In genomic region chr11:65545853-65546216, GRCh38 we compare ENCODE assay signal across 9 cellular contexts. TPM values are rescaled to one million over a fixed set of nuclear protein-coding genes. Genes with fewer than 3 reads are reported as not detected.
A peak's percentile ranks its signal among the peaks of the same experiment; 100 is the strongest.
DNase-seq lines count a peak whose midpoint lies in the region; ATAC-seq and TF ChIP-seq lines count a peak whose summit lies in the region.
"Had no signal": no experiment of that assay in that cellular context is flagged by ENCODE, and none has a peak within 500 bp of the region (broad histone marks: within the 10 kb centered on the region; RNA-seq: fewer than 3 reads in every experiment).

No MANE protein-coding gene starts in this region.

- peaks cover 59% of the 10 kb centered on the region for H3K27me3 Mint-ChIP-seq in progenitor cell of endocrine pancreas

- H3K9me2 ChIP-seq in OCI-LY7 (ENCODE audit: insufficient read depth, low read length), result no peaks in the 10 kb centered on the region

- POLR2A ChIA-PET in OCI-LY7 (lab: Charles Lee), result interaction anchor here (1.0 kb wide), 1 partner anchor 14 kb away, joined by 4 read pairs; no protein-coding TSS in a partner anchor

- 43 to 48% methylated on average over 4 of the region's 4 CpGs for WGBS in esophagus, 2 donors

- H3K4me1 Mint-ChIP-seq in progenitor cell of endocrine pancreas (ENCODE audit: low read depth), result peaks cover 11% of the 10 kb centered on the region

- peak overlapping the region; percentile 84 for H3K27ac ChIP-seq in OCI-LY7 (ENCODE audit: low read depth, low read length, poor library complexity, severe bottlenecking)
- H3K27ac ChIP-seq in esophagus (ENCODE audit: low read depth in 2 of 2, low read length in 1 of 2), result peak overlapping the region; percentile 35 to 83

- DNase-seq in GM12864 (ENCODE audit: low read depth) (no peak), OCI-LY7 (ENCODE audit: low spot score) (no peak), progenitor cell of endocrine pancreas (ENCODE audit: low spot score, unreplicated experiment) (no peak)
- DNase-seq in effector CD8-positive, alpha-beta T cell (lab: John Stamatoyannopoulos, UW), result no peak
- DNase-seq: cortex of kidney had no signal

- intact Hi-C loops in OCI-LY7 (cut with micrococcal nuclease; ENCODE audit: unreplicated experiment), result loop anchor here (1.0 kb wide), 1 partner anchor 26 kb away; the partner anchor contains the start of gene FAM89B

- TF ChIP-seq CTCF in GM12864 (IDR thresholded peaks at IDR 0.05; ENCODE audit: low read depth, low read length, missing control alignments), result no peak
- no peak for TF ChIP-seq CTCF in OCI-LY7 (conservative IDR thresholded peaks at IDR 0.05; ENCODE audit: low read length)
- no peak for TF ChIP-seq CTCF in progenitor cell of endocrine pancreas (IDR thresholded peaks at IDR 0.05; ENCODE audit: unreplicated experiment)

- no peaks in the 10 kb centered on the region for H3K9me3 ChIP-seq in OCI-LY7 (ENCODE audit: low read length)
- H3K9me3 ChIP-seq in esophagus (ENCODE audit: control insufficient read depth in 2 of 2, insufficient read depth in 1 of 2, low read depth in 1 of 2, low read length in 1 of 2), result no peaks in the 10 kb centered on the region
- H3K9me3 ChIP-seq: thoracic aorta had no signal

- BruUV-seq in OCI-LY7 (replicated peaks; lab: Mats Ljungman, UMichigan), result no TSS peak

- H3K4me1 ChIP-seq in OCI-LY7 (ENCODE audit: insufficient read depth, low read length, poor library complexity, severe bottlenecking), result peaks cover 48% of the 10 kb centered on the region
- peaks cover 0 to 25% of the 10 kb centered on the region in 2 donors for H3K4me1 ChIP-seq in esophagus (ENCODE audit: control insufficient read depth in 2 of 2, insufficient read depth in 2 of 2, low read length in 1 of 2)

- H3K36me3 Mint-ChIP-seq in progenitor cell of endocrine pancreas (ENCODE audit: insufficient read depth), result peaks cover 17% of the 10 kb centered on the region

- ATAC-seq in GM21723 (IDR thresholded peaks at IDR 0.05; ENCODE audit: unreplicated experiment) (no peak), GM21576 (IDR thresholded peaks at IDR 0.05; ENCODE audit: unreplicated experiment) (no peak)

- H4K20me1 ChIP-seq in OCI-LY7 (ENCODE audit: insufficient read depth, low read length), result no peaks in the 10 kb centered on the region

- H3K4me3 Mint-ChIP-seq in progenitor cell of endocrine pancreas (ENCODE audit: low read depth), result peak overlapping the region; percentile 58

- H3K4me2 ChIP-seq in OCI-LY7 (ENCODE audit: low read length), result peak overlapping the region; percentile 82

- H3K36me3 ChIP-seq in OCI-LY7 (ENCODE audit: insufficient read depth, low read length), result no peaks in the 10 kb centered on the region
- H3K36me3 ChIP-seq in esophagus (ENCODE audit: control insufficient read depth in 2 of 2, insufficient read depth in 2 of 2, low read length in 1 of 2), result peaks cover 0 to 4% of the 10 kb centered on the region in 2 donors

- CTCF ChIA-PET in OCI-LY7 (lab: Charles Lee; ENCODE audit: unreplicated experiment), result interaction anchor here (1.4 kb wide), 1 partner anchor 21 kb away, joined by 5 read pairs; the partner anchor contains the start of gene SCYL1

- no peaks in the 10 kb centered on the region for H3K27me3 ChIP-seq in esophagus (ENCODE audit: control insufficient read depth in 1 of 2, insufficient read depth in 2 of 2, low read length in 2 of 2)

- peak overlapping the region; percentile 20; the same call in 1 of the 2 replicates for H2AFZ ChIP-seq in OCI-LY7 (ENCODE audit: low read length)

- H3K4me3 ChIP-seq in GM12864 (ENCODE audit: low read depth, low read length) (peak overlapping the region; percentile 48; the same call in 1 of the 2 replicates), OCI-LY7 (ENCODE audit: low read depth, low read length, poor library complexity, severe bottlenecking) (peak overlapping the region; percentile 65), esophagus (ENCODE audit: low read depth in 1 of 2, low read length in 2 of 2) (peak overlapping the region in 1 of 2 donors; percentile 55)

- H3K27ac Mint-ChIP-seq in progenitor cell of endocrine pancreas, result no peak overlapping the region

- no peaks in the 10 kb centered on the region for H3K9me3 Mint-ChIP-seq in progenitor cell of endocrine pancreas (ENCODE audit: low read depth)

- H3K79me2 ChIP-seq in OCI-LY7 (ENCODE audit: insufficient read depth, low read depth, low read length), result no peaks in the 10 kb centered on the region

RNA-seq across cellular contexts. Expression of gene LTBP3, which starts 12.3 kb away (rescaled TPM):
- total RNA-seq in OCI-LY7 (2014; rRNA removed; shearing (Covaris generic)), result 11.2 and 17.4 TPM in 2 replicates
- 10.0 and 13.8 TPM in 2 replicates for total RNA-seq in OCI-LY7 (2022)
- 10 to 100 TPM; 32.8 to 36.4 TPM for polyA plus RNA-seq in esophagus
- total RNA-seq in progenitor cell of endocrine pancreas, result 55.3 and 57.7 TPM in 2 replicates

RNA-seq across cellular contexts. Expression of gene SCYL1, which starts 21.0 kb away (rescaled TPM):
- total RNA-seq in OCI-LY7 (2014; rRNA removed; shearing (Covaris generic)), result 43.2 and 56.8 TPM in 2 replicates
- total RNA-seq in OCI-LY7 (2022) (62.9 and 70.0 TPM in 2 replicates), progenitor cell of endocrine pancreas (61.4 and 66.3 TPM in 2 replicates)
- 10 to 100 TPM; 41.8 to 52.4 TPM for polyA plus RNA-seq in esophagus

RNA-seq across cellular contexts. Expression of gene ZNRD2, which starts 24.4 kb away (rescaled TPM):
- total RNA-seq in OCI-LY7 (2014; rRNA removed; shearing (Covaris generic)), result 37.7 and 60.4 TPM in 2 replicates
- total RNA-seq in OCI-LY7 (2022) (35.9 and 43.4 TPM in 2 replicates), progenitor cell of endocrine pancreas (25.3 and 25.9 TPM in 2 replicates)
- 10 to 100 TPM; 38.9 to 52.1 TPM for polyA plus RNA-seq in esophagus

RNA-seq across cellular contexts. Expression of gene FAM89B, which starts 26.5 kb away (rescaled TPM):
- total RNA-seq in OCI-LY7 (2014; rRNA removed; shearing (Covaris generic)), result 16.1 and 26.4 TPM in 2 replicates
- total RNA-seq in OCI-LY7 (2022), result 17.9 and 25.3 TPM in 2 replicates
- 10 to 100 TPM; 27.9 to 36.5 TPM for polyA plus RNA-seq in esophagus
- total RNA-seq in progenitor cell of endocrine pancreas, result 62.5 and 65.0 TPM in 2 replicates

RNA-seq across cellular contexts. Expression of gene EHBP1L1, which starts 30.0 kb away (rescaled TPM):
- total RNA-seq in OCI-LY7 (2014; rRNA removed; shearing (Covaris generic)), result 59.6 and 59.7 TPM in 2 replicates
- total RNA-seq in OCI-LY7 (2022), result 71.6 and 80.3 TPM in 2 replicates
- polyA plus RNA-seq in esophagus, result 10 to 100 TPM; 54.4 to 61.6 TPM
- total RNA-seq in progenitor cell of endocrine pancreas, result 13.0 and 15.2 TPM in 2 replicates
